ENCODE assay signal across 8 cellular contexts in genomic region chr10:92290837-92291609, GRCh38. TPM values are rescaled to one million over a fixed set of nuclear protein-coding genes. Genes with fewer than 3 reads are reported as not detected.
A peak's percentile ranks its signal among the peaks of the same experiment; 100 is the strongest.
DNase-seq lines count a peak whose midpoint lies in the region; ATAC-seq and TF ChIP-seq lines count a peak whose summit lies in the region.

Gene CPEB3, minus strand, starts transcription at chr10:92291078. Its CDS starts 50,728 bp downstream, at chr10:92240350.
Gene MARCHF5, plus strand, starts transcription at chr10:92291167. Its CDS starts 328 bp downstream, at chr10:92291495.

- no peaks in the 10 kb centered on the region for H3K9me3 ChIP-seq in SK-N-MC (ENCODE audit: low read depth, low read length)
- no peaks in the 10 kb centered on the region for H3K9me3 ChIP-seq in osteoblast (ENCODE audit: low read depth, low read length)
- H3K9me3 ChIP-seq in thymus (ENCODE audit: control insufficient read depth): no peaks in the 10 kb centered on the region

- H3K27ac ChIP-seq in SK-N-MC (no peak within 1 kb of the TSS), osteoblast (ENCODE audit: low read depth, low read length) (peak within 1 kb of the TSS; percentile 83), thymus (ENCODE audit: low read depth) (peak within 1 kb of the TSS; percentile 91)

- H3K9ac ChIP-seq in SK-N-MC (ENCODE audit: insufficient read length): peak within 1 kb of the TSS; percentile 85

- under 1% methylated on average over 79 of the region's 79 CpGs for WGBS in thymus

- H3K4me1 ChIP-seq in osteoblast (ENCODE audit: insufficient read depth, low read length) (peaks cover 13% of the 10 kb centered on the region), thymus (ENCODE audit: control insufficient read depth, insufficient read depth, low read length) (no peaks in the 10 kb centered on the region)

- H3K4me2 ChIP-seq in osteoblast (ENCODE audit: insufficient read depth, low read length): peak within 1 kb of the TSS; percentile 100

- H3K36me3 ChIP-seq in SK-N-MC (ENCODE audit: insufficient read depth, low read length) (peaks cover 4% of the 10 kb centered on the region; the same call in 1 of the 2 replicates), osteoblast (ENCODE audit: insufficient read depth, low read length) (peaks cover 13% of the 10 kb centered on the region), thymus (ENCODE audit: control insufficient read depth, insufficient read depth) (peaks cover 5% of the 10 kb centered on the region)

- TF ChIP-seq CTCF in GM10248 (IDR thresholded peaks at IDR 0.05; ENCODE audit: control extremely low read depth, extremely low read depth, low read depth, missing control alignments): peak; percentile 28
- peak; percentile 49 for TF ChIP-seq CTCF in NB4 (IDR thresholded peaks at IDR 0.05; ENCODE audit: low read depth, low read length)
- TF ChIP-seq CTCF in osteoblast (IDR thresholded peaks at IDR 0.05; ENCODE audit: extremely low read depth, low read depth, low read length): peak; percentile 52

- CTCF ChIA-PET in GM10248 (lab: Yijun Ruan, JAX): interaction anchor here (0.8 to 4.1 kb wide), 23 partner anchors 10 to 283 kb away, joined by 3 to 51 read pairs (median 4); partner anchors contain the start of gene IDE

- ATAC-seq in HG02571 (IDR thresholded peaks at IDR 0.05; ENCODE audit: unreplicated experiment): peak; percentile 98
- peak; percentile 97 to 99 for ATAC-seq in activated naive CD4-positive, alpha-beta T cell treated with anti-CD3 and anti-CD28 coated beads, Interleukin-2, amount 50 U/mL, for 72 hours

- peak within 1 kb of the TSS; percentile 90 to 93 for H3K27ac Mint-ChIP-seq in activated naive CD4-positive, alpha-beta T cell treated with anti-CD3 and anti-CD28 coated beads, Interleukin-2, amount 50 U/mL, for 72 hours

- peaks cover 9 to 10% of the 10 kb centered on the region in 2 donors for H3K36me3 Mint-ChIP-seq in activated naive CD4-positive, alpha-beta T cell treated with anti-CD3 and anti-CD28 coated beads, Interleukin-2, amount 50 U/mL, for 72 hours

- H2AFZ ChIP-seq in osteoblast (ENCODE audit: low read length): peak within 1 kb of the TSS; percentile 89

- TF ChIP-seq POLR2A in NB4 (IDR thresholded peaks at IDR 0.05; ENCODE audit: extremely low read depth, insufficient read length): peak; percentile 45

- peak; percentile 96 for DNase-seq in GM10248 (ENCODE audit: extremely low spot score)
- peak; percentile 97 for DNase-seq in NB4 (ENCODE audit: low read depth)
- DNase-seq in SK-N-MC (ENCODE audit: low read depth, low spot score): peak; percentile 1
- DNase-seq in activated naive CD4-positive, alpha-beta T cell treated with anti-CD3 and anti-CD28 coated beads, Interleukin-2, amount 50 U/mL, for 72 hours (ENCODE audit: low spot score in 2 of 2): peak; percentile 89 to 92
- peak; percentile 98 for DNase-seq in glomerular visceral epithelial cell (ENCODE audit: extremely low spot score)
- DNase-seq in osteoblast (ENCODE audit: insufficient read length, low spot score, missing footprints): peak; percentile 98

- H3K4me3 ChIP-seq in NB4 (ENCODE audit: low read depth, low read length) (peak within 1 kb of the TSS; percentile 91), SK-N-MC (peak within 1 kb of the TSS; percentile 87), osteoblast (ENCODE audit: insufficient read depth, low read length) (peak within 1 kb of the TSS; percentile 100), thymus (ENCODE audit: low read length) (peak within 1 kb of the TSS; percentile 98)

- no peaks in the 10 kb centered on the region for H3K9me3 Mint-ChIP-seq in activated naive CD4-positive, alpha-beta T cell treated with anti-CD3 and anti-CD28 coated beads, Interleukin-2, amount 50 U/mL, for 72 hours

- peaks cover 28% of the 10 kb centered on the region for H4K20me1 ChIP-seq in osteoblast (ENCODE audit: insufficient read depth, low read length)

- POLR2A ChIA-PET in GM10248 (lab: Yijun Ruan, JAX): interaction anchor here (1.0 to 1.2 kb wide), 3 partner anchors 9 to 16 kb away, joined by 3 to 5 read pairs (median 4); no protein-coding TSS in a partner anchor

- H3K79me2 ChIP-seq in osteoblast (ENCODE audit: insufficient read depth, low read length): peaks cover 68% of the 10 kb centered on the region

- H3K27me3 ChIP-seq in osteoblast (ENCODE audit: insufficient read depth, low read length) (no peaks in the 10 kb centered on the region), thymus (ENCODE audit: control insufficient read depth, insufficient read depth) (no peaks in the 10 kb centered on the region)

RNA-seq across cellular contexts. Expression of gene CPEB3, which starts in this region (rescaled TPM):
- total RNA-seq in activated naive CD4-positive, alpha-beta T cell treated with anti-CD3 and anti-CD28 coated beads, Interleukin-2, amount 50 U/mL, for 72 hours: 1 to 10 TPM; 1.9 to 4.0 TPM
- 1.1 and 1.2 TPM in 2 replicates for total RNA-seq in osteoblast
- 1.8 TPM for polyA plus RNA-seq in thymus

RNA-seq across cellular contexts. Expression of gene MARCHF5, which starts in this region (rescaled TPM):
- total RNA-seq in activated naive CD4-positive, alpha-beta T cell treated with anti-CD3 and anti-CD28 coated beads, Interleukin-2, amount 50 U/mL, for 72 hours: 10 to 100 TPM; 26.8 to 35.8 TPM
- 14.1 and 19.2 TPM in 2 replicates for total RNA-seq in osteoblast
- 22.9 TPM for polyA plus RNA-seq in thymus

Comparison
In these comparisons a context has a peak if more than half of its experiments do, and no peak if none do; other contexts are left out.
1. DNase-seq: peak in every context shown above with its lines; median percentile 98 in glomerular visceral epithelial cell; 98 in osteoblast; 97 in NB4; 96 in GM10248; 90 in activated naive CD4-positive, alpha-beta T cell treated with anti-CD3 and anti-CD28 coated beads, Interleukin-2, amount 50 U/mL, for 72 hours; 1 in SK-N-MC.